8 cellular contexts compared by ENCODE assay signal in genomic region chr16:67227567-67227921, GRCh38. TPM values are rescaled to one million over a fixed set of nuclear protein-coding genes. Genes with fewer than 3 reads are reported as not detected.
DNase-seq lines count a peak whose midpoint lies in the region; ATAC-seq and TF ChIP-seq lines count a peak whose summit lies in the region.

No MANE protein-coding gene starts in this region.

- H3K27ac ChIP-seq in DOHH2 (ENCODE audit: low read depth, low read length) (no peak overlapping the region), SK-N-MC (no peak overlapping the region), prostate gland (peak overlapping the region; percentile 61 to 73)

- H3K36me3 ChIP-seq in DOHH2 (ENCODE audit: control insufficient read depth, low read length) (peaks cover 37% of the 10 kb centered on the region), SK-N-MC (ENCODE audit: insufficient read depth, low read length) (no peaks in the 10 kb centered on the region; the same call in 1 of the 2 replicates), prostate gland (peaks cover 3 to 23% of the 10 kb centered on the region in 2 donors)

- no peaks in the 10 kb centered on the region for H4K20me1 ChIP-seq in DOHH2 (ENCODE audit: control insufficient read depth, insufficient read depth, low read depth, low read length)

- ATAC-seq in HG02588 (IDR thresholded peaks at IDR 0.05; ENCODE audit: unreplicated experiment) (no peak), HG03175 (IDR thresholded peaks at IDR 0.05; ENCODE audit: unreplicated experiment) (no peak), GM21515 (IDR thresholded peaks at IDR 0.05; ENCODE audit: unreplicated experiment) (no peak)

- H3K9me2 ChIP-seq in DOHH2 (replicated peaks; ENCODE audit: control insufficient read depth, low read length), result no peaks in the 10 kb centered on the region

- H3K79me2 ChIP-seq in DOHH2 (ENCODE audit: control insufficient read depth, low read length), result peaks cover 21% of the 10 kb centered on the region

- H3K9me3 ChIP-seq in DOHH2 (ENCODE audit: control insufficient read depth, insufficient read depth, low read length) (no peaks in the 10 kb centered on the region), SK-N-MC (ENCODE audit: low read depth, low read length) (no peaks in the 10 kb centered on the region), prostate gland (no peaks in the 10 kb centered on the region)

- 8% methylated on average over 12 of the region's 12 CpGs for WGBS in prostate gland

- no peaks in the 10 kb centered on the region for H3F3A ChIP-seq in DOHH2 (ENCODE audit: control insufficient read depth, insufficient read depth)

- peak overlapping the region; percentile 85 for H3K9ac ChIP-seq in SK-N-MC (ENCODE audit: insufficient read length)

- intact Hi-C loops in prostate gland (cut with DNase I), result no loop called here
- intact Hi-C loops in posterior vena cava (cut with DNase I), result no loop called here

- peak overlapping the region; percentile 83 for H3K4me2 ChIP-seq in DOHH2 (ENCODE audit: low read length)

- H3K4me1 ChIP-seq in DOHH2 (ENCODE audit: control insufficient read depth, low read length), result peaks cover 25% of the 10 kb centered on the region
- H3K4me1 ChIP-seq in prostate gland (replicated peaks), result no peaks in the 10 kb centered on the region

- DNase-seq in SK-N-MC (ENCODE audit: low read depth, low spot score) (no peak), fibroblast of mammary gland (ENCODE audit: low read depth) (no peak), prostate gland (ENCODE audit: low spot score) (no peak), posterior vena cava (ENCODE audit: low spot score) (no peak)

- H3K27me3 ChIP-seq in DOHH2 (ENCODE audit: control insufficient read depth, low read length) (no peaks in the 10 kb centered on the region), prostate gland (replicated peaks; ENCODE audit: insufficient read depth) (no peaks in the 10 kb centered on the region)

- TF ChIP-seq CTCF in DOHH2 (IDR thresholded peaks at IDR 0.05; ENCODE audit: low read depth, low read length, poor library complexity, severe bottlenecking), result no peak
- TF ChIP-seq CTCF in fibroblast of mammary gland (conservative IDR thresholded peaks at IDR 0.05; ENCODE audit: control insufficient read depth, insufficient read depth, low read depth, low read length), result no peak
- TF ChIP-seq CTCF in prostate gland (IDR thresholded peaks at IDR 0.05), result no peak

- no peak for TF ChIP-seq POLR2A in prostate gland (IDR thresholded peaks at IDR 0.05)

- H3K4me3 ChIP-seq in DOHH2 (ENCODE audit: low read length) (peak overlapping the region; percentile 90), SK-N-MC (peak overlapping the region; percentile 88), fibroblast of mammary gland (ENCODE audit: control insufficient read depth, low read depth, low read length) (peak overlapping the region; percentile 97), prostate gland (peak overlapping the region; percentile 82 to 91)

RNA-seq across cellular contexts. Expression of gene TMEM208, which starts 0.6 kb away (rescaled TPM):
- total RNA-seq in prostate gland (10 to 100 TPM; 39.1 to 57.1 TPM), posterior vena cava (10 to 100 TPM; 25.1 to 33.1 TPM)

RNA-seq across cellular contexts. Expression of gene FHOD1, which starts 19.7 kb away (rescaled TPM):
- 10 to 100 TPM; 11.2 to 46.1 TPM for total RNA-seq in prostate gland
- total RNA-seq in posterior vena cava, result 10 to 100 TPM; 23.8 to 32.9 TPM

RNA-seq across cellular contexts. Expression of gene SLC9A5, which starts 21.2 kb away (rescaled TPM):
- total RNA-seq in prostate gland (1 to 10 TPM in 1 of 2 donors, under 1 TPM in 1; 0.27 to 2.6 TPM), posterior vena cava (1 to 10 TPM in 1 of 2 donors, under 1 TPM in 1; 0.57 to 1.1 TPM)

RNA-seq across cellular contexts. Expression of gene ELMO3, which starts 28.6 kb away (rescaled TPM):
- total RNA-seq in prostate gland (10 to 100 TPM; 24.8 to 36.7 TPM), posterior vena cava (1 to 10 TPM in 1 of 2 donors, under 1 TPM in 1; 0.93 to 1.2 TPM)

RNA-seq across cellular contexts. Expression of gene E2F4, which starts 35.6 kb away (rescaled TPM):
- total RNA-seq in prostate gland (100 to 1,000 TPM in 1 of 2 donors, 10 to 100 TPM in 1; 91.6 to 105 TPM), posterior vena cava (10 to 100 TPM; 42.0 to 43.8 TPM)

Comparison
In these comparisons a context has a peak if more than half of its experiments do, and no peak if none do; other contexts are left out.
1. H3K27ac ChIP-seq: peak in prostate gland (2 of 2); none in DOHH2 (single experiment) and SK-N-MC (single experiment).
2. Peak in every context shown above with its lines, with median percentiles within 50 percentile points of each other: H3K4me3 ChIP-seq.